34 cellular contexts compared by ENCODE assay signal in genomic region chr17:19345067-19345460, GRCh38. TPM values are rescaled to one million over a fixed set of nuclear protein-coding genes. Genes with fewer than 3 reads are reported as not detected.
DNase-seq lines count a peak whose midpoint lies in the region; ATAC-seq, FAIRE-seq and TF ChIP-seq lines count a peak whose summit lies in the region.
"Had no signal": no experiment of that assay in that cellular context is flagged by ENCODE, and none has a peak within 500 bp of the region (broad histone marks: within the 10 kb centered on the region; RNA-seq: fewer than 3 reads in every experiment).

No MANE protein-coding gene starts in this region.

- no peaks in the 10 kb centered on the region for H3K23me2 ChIP-seq in H9 (ENCODE audit: insufficient read length, low read depth, low read length, poor library complexity, severe bottlenecking)

- H3K79me2 ChIP-seq in H9 (ENCODE audit: insufficient read depth, low read length) (no peaks in the 10 kb centered on the region), Karpas-422 (ENCODE audit: low read length) (no peaks in the 10 kb centered on the region)
- H3K79me2 ChIP-seq: hepatocyte had no signal

- H3K4ac ChIP-seq in H9 (ENCODE audit: low read depth, low read length), result no peak overlapping the region

- H2BK5ac ChIP-seq in H9 (ENCODE audit: insufficient read length, low read length), result no peak overlapping the region

- H2AFZ ChIP-seq in H9 (ENCODE audit: low read length), result no peak overlapping the region
- H2AFZ ChIP-seq in Karpas-422 (ENCODE audit: low read length), result no peak overlapping the region
- H2AFZ ChIP-seq: GM23248, hepatocyte had no signal

- H3K27me3 ChIP-seq in H9 (ENCODE audit: insufficient read depth, low read length) (no peaks in the 10 kb centered on the region), dorsolateral prefrontal cortex (no peaks in the 10 kb centered on the region), Karpas-422 (ENCODE audit: low read length) (no peaks in the 10 kb centered on the region), thyroid gland (no peaks in the 10 kb centered on the region)
- H3K27me3 ChIP-seq: body of pancreas, gastrocnemius medialis, hepatocyte, pancreas had no signal

- no peak for ATAC-seq in A549
- ATAC-seq in GM18907 (IDR thresholded peaks at IDR 0.05; ENCODE audit: unreplicated experiment), result no peak
- ATAC-seq: activated naive CD8-positive, alpha-beta T cell treated with anti-CD3 and anti-CD28 coated beads, Interleukin-2, amount 50 U/mL, for 24 hours; body of pancreas; gastrocnemius medialis; mucosa of descending colon; pancreas had no signal

- no peak for TF ChIP-seq RAD21 in A549 (conservative IDR thresholded peaks at IDR 0.05 in 1 of 2, IDR thresholded peaks at IDR 0.05 in 1 of 2)

- no peaks in the 10 kb centered on the region for H3K9me3 ChIP-seq in A549
- H3K9me3 ChIP-seq in H9 (ENCODE audit: control insufficient read depth, low read depth, low read length), result no peaks in the 10 kb centered on the region
- H3K9me3 ChIP-seq in Karpas-422 (ENCODE audit: low read length), result no peaks in the 10 kb centered on the region
- H3K9me3 ChIP-seq in thyroid gland, result no peaks in the 10 kb centered on the region
- H3K9me3 ChIP-seq: body of pancreas, Caco-2, gastrocnemius medialis, mucosa of descending colon, pancreas had no signal

- peak overlapping the region in 1 of 3 experiments; percentile 70; a peak in 1 of 7 replicates for H3K27ac Mint-ChIP-seq in H9
- H3K27ac Mint-ChIP-seq: activated naive CD8-positive, alpha-beta T cell treated with anti-CD3 and anti-CD28 coated beads, Interleukin-2, amount 50 U/mL, for 24 hours; stimulated activated naive CD8-positive, alpha-beta T cell treated with anti-CD3 and anti-CD28 coated beads, Interleukin-15, Interleukin-2, amounts not matched to agents 100 ng/mL and 50 ng/mL, for 24 hours had no signal

- H4K20me1 ChIP-seq in H9 (ENCODE audit: control insufficient read depth, insufficient read depth, insufficient read length) (no peaks in the 10 kb centered on the region), Karpas-422 (ENCODE audit: insufficient read depth, low read depth, low read length) (0 out of 2 replicates have a peak, but pooled peaks cover 3% of the 10 kb centered on the region)

- WGBS in A549 (ENCODE audit: missing lambda C conversion rate), result 90% methylated on average over 7 of the region's 7 CpGs
- WGBS in H9 (ENCODE audit: extremely low coverage, insufficient read length, low lambda C conversion rate), result no CpG with 5 or more reads among the region's 7 CpGs
- 86 to 95% methylated on average over 7 of the region's 7 CpGs for WGBS in thyroid gland, 2 donors

- intact Hi-C loops in dorsolateral prefrontal cortex (cut with DNase I) (no loop called here), posterior vena cava (cut with DNase I) (no loop called here), thyroid gland (cut with DNase I) (no loop called here)

- H2BK120ac ChIP-seq in H9 (ENCODE audit: low read depth, low read length, poor library complexity, severe bottlenecking), result no peak overlapping the region

- no peak overlapping the region for H3K9ac ChIP-seq in H9 (ENCODE audit: extremely low read depth, insufficient read length, low read length)
- H3K9ac ChIP-seq in Karpas-422 (ENCODE audit: low read length), result no peak overlapping the region
- H3K9ac ChIP-seq: GM23248 had no signal

- H3K4me1 ChIP-seq in A549 (peaks cover 35% of the 10 kb centered on the region), H9 (ENCODE audit: insufficient read depth, low read length) (no peaks in the 10 kb centered on the region), Karpas-422 (ENCODE audit: low read length) (peaks cover 16% of the 10 kb centered on the region), thyroid gland (peaks cover 0 to 22% of the 10 kb centered on the region in 2 donors)
- H3K4me1 ChIP-seq: body of pancreas, pancreas had no signal

- H3K79me1 ChIP-seq in H9 (ENCODE audit: insufficient read depth, low read depth, low read length, poor library complexity, severe bottlenecking), result no peaks in the 10 kb centered on the region

- TF ChIP-seq EP300 in A549 (IDR thresholded peaks at IDR 0.05), result no peak

- CTCF ChIA-PET in A549 (lab: Yijun Ruan, JAX), result interaction anchor here (1.8 to 4.6 kb wide), 3 partner anchors 9 to 102 kb away, joined by 6 to 28 read pairs (median 9); partner anchors contain the start of gene B9D1

- H3K4me2 ChIP-seq in A549 (no peak overlapping the region), H9 (ENCODE audit: insufficient read depth, insufficient read length, low read length) (no peak overlapping the region), Karpas-422 (ENCODE audit: low read depth, low read length, poor library complexity, severe bottlenecking) (no peak overlapping the region)
- H3K4me2 ChIP-seq: hepatocyte, smooth muscle cell had no signal

- H4K8ac ChIP-seq in H9 (replicated peaks; ENCODE audit: insufficient read length, low read depth, low read length), result no peak overlapping the region

- H3K23ac ChIP-seq in H9 (ENCODE audit: insufficient read length, low read depth, low read length), result no peak overlapping the region

- peaks cover 6 to 21% (median 11%) of the 10 kb centered on the region in 3 experiments; a peak in 6 of 7 replicates for H3K36me3 Mint-ChIP-seq in H9 (ENCODE audit: insufficient read depth in 1 of 3, low read depth in 3 of 3)

- H3K9me2 ChIP-seq in Karpas-422 (replicated peaks; ENCODE audit: insufficient read depth, low read length), result no peaks in the 10 kb centered on the region

- H3K36me3 ChIP-seq in Karpas-422 (ENCODE audit: insufficient read depth, low read length), result no peaks in the 10 kb centered on the region
- H3K36me3 ChIP-seq in thyroid gland, result peaks cover 0 to 6% of the 10 kb centered on the region in 2 donors
- H3K36me3 ChIP-seq: gastrocnemius medialis, pancreas had no signal

- DNase-seq in A549 (ENCODE audit: low read depth in 1 of 2, low spot score in 1 of 2) (no peak), H9 (peak; percentile 24), dorsolateral prefrontal cortex (peak in 3 of 10 donors; percentile 22 to 31 (median 24)), posterior vena cava (ENCODE audit: low spot score) (peak; percentile 70), Karpas-422 (no peak), thyroid gland (no peak)
- DNase-seq in stimulated activated CD4-positive, alpha-beta T cell treated with anti-CD3 and anti-CD28 coated beads, Interleukin-4, amount 100 ng/mL, for 1 hour, result no peak
- DNase-seq: activated CD4-positive, alpha-beta T cell treated with anti-CD3 and anti-CD28 coated beads for 48 hours; activated naive CD4-positive, alpha-beta T cell; activated naive CD8-positive, alpha-beta T cell treated with anti-CD3 and anti-CD28 coated beads, Interleukin-2, amount 50 U/mL, for 24 hours; activated T-cell treated with anti-CD3 and anti-CD28 coated beads, Interleukin-2, amount 50 U/mL, for 48 hours; gastrocnemius medialis; GM23248; NCI-H1048; NCI-H510A; retina; RPMI8226; stimulated activated CD4-positive, alpha-beta T cell treated with anti-CD3 and anti-CD28 coated beads, Interleukin-2, amount 100 ng/mL, for 24 hours; stimulated activated CD8-positive, alpha-beta memory T cell treated with anti-CD3 and anti-CD28 coated beads, Interleukin-4, amount 100 ng/mL, for 48 hours; T1000 had no signal

- no peak overlapping the region for H3T11ph ChIP-seq in H9 (ENCODE audit: low read length)

- H2BK15ac ChIP-seq in H9 (ENCODE audit: low read depth, low read length), result no peak overlapping the region

- H3K4me1 Mint-ChIP-seq in H9, result peaks cover 10 to 17% of the 10 kb centered on the region in 2 experiments

- no peaks in the 10 kb centered on the region for H3K27me3 Mint-ChIP-seq in H9 (ENCODE audit: low read depth)

- H3K9me3 Mint-ChIP-seq in H9, result no peaks in the 10 kb centered on the region
- H3K9me3 Mint-ChIP-seq: activated naive CD8-positive, alpha-beta T cell treated with anti-CD3 and anti-CD28 coated beads, Interleukin-2, amount 50 U/mL, for 24 hours; nephron; stimulated activated naive CD8-positive, alpha-beta T cell treated with anti-CD3 and anti-CD28 coated beads, Interleukin-15, Interleukin-2, amounts not matched to agents 100 ng/mL and 50 ng/mL, for 24 hours had no signal

- FAIRE-seq in A549 (lab: Jason Lieb, UNC), result no peak
- FAIRE-seq: G401.6, pancreas had no signal

- H3K18ac ChIP-seq in H9 (ENCODE audit: insufficient read length, low read depth, low read length), result no peak overlapping the region

- TF ChIP-seq CTCF in A549 (IDR thresholded peaks at IDR 0.05) (no peak), H9 (conservative IDR thresholded peaks at IDR 0.05) (no peak), dorsolateral prefrontal cortex (IDR thresholded peaks at IDR 0.05 in 54 of 56, conservative IDR thresholded peaks at IDR 0.05 in 2 of 56; ENCODE audit: low read depth in 1 of 56, partially characterized antibody in 56 of 56) (no peak), thyroid gland (IDR thresholded peaks at IDR 0.05) (no peak)

- no peak overlapping the region for H2AK5ac ChIP-seq in H9 (ENCODE audit: insufficient read length, low read length)

- no peak overlapping the region for H3K14ac ChIP-seq in H9 (ENCODE audit: insufficient read depth, low read length)

- H3K27ac ChIP-seq in A549 (peak overlapping the region; percentile 86 to 93; a peak in 4 of 6 replicates), H9 (ENCODE audit: insufficient read length, low read depth, low read length) (no peak overlapping the region), dorsolateral prefrontal cortex (peak overlapping the region in 32 of 59 donors; percentile 2 to 94 (median 80)), Karpas-422 (ENCODE audit: low read length) (no peak overlapping the region), thyroid gland (no peak overlapping the region)
- H3K27ac ChIP-seq: GM23248, pancreas, VCaP had no signal

- no peak overlapping the region for H3K4me3 Mint-ChIP-seq in H9
- H3K4me3 Mint-ChIP-seq: activated naive CD8-positive, alpha-beta T cell treated with anti-CD3 and anti-CD28 coated beads, Interleukin-2, amount 50 U/mL, for 24 hours; nephron; stimulated activated naive CD8-positive, alpha-beta T cell treated with anti-CD3 and anti-CD28 coated beads, Interleukin-15, Interleukin-2, amounts not matched to agents 100 ng/mL and 50 ng/mL, for 24 hours had no signal

- H3K56ac ChIP-seq in H9 (ENCODE audit: insufficient read length, low read depth, low read length), result no peak overlapping the region

- H2BK12ac ChIP-seq in H9 (ENCODE audit: insufficient read length, low read depth, low read length), result no peak overlapping the region

- POLR2A ChIA-PET in A549 (lab: Yijun Ruan, JAX), result no interaction called here

- TF ChIP-seq POLR2A in A549 (IDR thresholded peaks at IDR 0.05; ENCODE audit: low read length) (no peak), thyroid gland (IDR thresholded peaks at IDR 0.05) (no peak)

- no peak overlapping the region for H4K91ac ChIP-seq in H9 (ENCODE audit: insufficient read length, low read depth, low read length)

- no peak overlapping the region for H4K5ac ChIP-seq in H9 (ENCODE audit: insufficient read length, low read depth, low read length)

- no peak overlapping the region for H2BK20ac ChIP-seq in H9 (ENCODE audit: low read depth, low read length, poor library complexity, severe bottlenecking)

- H3K4me3 ChIP-seq in A549 (no peak overlapping the region), dorsolateral prefrontal cortex (no peak overlapping the region), Karpas-422 (ENCODE audit: low read length) (no peak overlapping the region), thyroid gland (replicated peaks in 1 of 3) (no peak overlapping the region)
- H3K4me3 ChIP-seq: body of pancreas, gastrocnemius medialis, GM23248, hepatocyte, lung, mucosa of descending colon, pancreas, smooth muscle cell had no signal

RNA-seq across cellular contexts. Expression of gene B9D1, which starts 17.5 kb away (rescaled TPM):
- polyA plus RNA-seq in A549 (2011; rRNA removed) (60.6 and 65.6 TPM in 2 replicates), A549 (2017; fragmentation: RNase III; extraction: RNeasy Plus Mini Kit Qiagen cat#74134 plus additional on column Dnase treatment) (47.6 to 59.4 TPM (median 48.2 TPM) in 3 replicates)
- polyA plus RNA-seq in A549 (2012; cell fraction: cytosol; rRNA removed), result 101 and 112 TPM in 2 replicates
- polyA plus RNA-seq in A549 (2012; cell fraction: nucleus; rRNA removed), result 98.6 and 98.8 TPM in 2 replicates
- polyA minus RNA-seq in A549 (2011; rRNA and poly(A)+ RNA removed), result 80.8 and 98.0 TPM in 2 replicates
- total RNA-seq in H9 (2021) (27.4 and 30.4 TPM in 2 replicates), dorsolateral prefrontal cortex (10 to 100 TPM; 10.3 to 48.5 (median 28.0) TPM), posterior vena cava (1 to 10 TPM; 7.7 to 9.8 TPM), thyroid gland (100 to 1,000 TPM in 2 of 4 donors, 10 to 100 TPM in 2; 45.0 to 104 (median 90.3) TPM)
- total RNA-seq in Karpas-422 (2014; rRNA removed; shearing (Covaris generic); ENCODE audit: low replicate concordance), result 22.1 and 29.1 TPM in 2 replicates

RNA-seq across cellular contexts. Expression of gene MAPK7, which starts 33.2 kb away (rescaled TPM):
- polyA plus RNA-seq in A549 (2011; rRNA removed) (7.2 and 10.4 TPM in 2 replicates), A549 (2017; fragmentation: RNase III; extraction: RNeasy Plus Mini Kit Qiagen cat#74134 plus additional on column Dnase treatment) (20.1 to 25.8 TPM (median 23.3 TPM) in 3 replicates)
- 23.8 and 28.0 TPM in 2 replicates for polyA plus RNA-seq in A549 (2012; cell fraction: cytosol; rRNA removed)
- polyA plus RNA-seq in A549 (2012; cell fraction: nucleus; rRNA removed), result 37.5 and 53.0 TPM in 2 replicates
- 32.7 and 43.8 TPM in 2 replicates for polyA minus RNA-seq in A549 (2011; rRNA and poly(A)+ RNA removed)
- total RNA-seq in H9 (2021) (43.8 and 45.5 TPM in 2 replicates), dorsolateral prefrontal cortex (10 to 100 TPM in 118 of 120 experiments, 1 to 10 TPM in 2; 9.3 to 31.4 (median 15.9) TPM), posterior vena cava (10 to 100 TPM; 28.8 to 29.2 TPM), thyroid gland (10 to 100 TPM; 22.4 to 46.5 (median 31.3) TPM)
- total RNA-seq in Karpas-422 (2014; rRNA removed; shearing (Covaris generic); ENCODE audit: low replicate concordance), result 4.1 and 7.8 TPM in 2 replicates

RNA-seq across cellular contexts. Expression of gene MFAP4, which starts 41.9 kb away (rescaled TPM):
- polyA plus RNA-seq in A549 (2011; rRNA removed), result not detected in 2 replicates
- 0.08 TPM in 1 of 2 replicates, not detected in the other for polyA plus RNA-seq in A549 (2012; cell fraction: cytosol; rRNA removed)
- polyA plus RNA-seq in A549 (2012; cell fraction: nucleus; rRNA removed), result 0.04 and 0.09 TPM in 2 replicates
- 0.04 to 0.13 TPM (median 0.13 TPM) in 3 replicates for polyA plus RNA-seq in A549 (2017; fragmentation: RNase III; extraction: RNeasy Plus Mini Kit Qiagen cat#74134 plus additional on column Dnase treatment)
- polyA minus RNA-seq in A549 (2011; rRNA and poly(A)+ RNA removed), result not detected in 2 replicates
- total RNA-seq in H9 (2021), result 1.5 and 2.0 TPM in 2 replicates
- total RNA-seq in dorsolateral prefrontal cortex, result 10 to 100 TPM in 12 of 120 experiments, 1 to 10 TPM in 108; 1.0 to 29.2 (median 4.0) TPM
- 100 to 1,000 TPM; 231 to 371 TPM for total RNA-seq in posterior vena cava
- 0.15 TPM in 1 of 2 replicates, not detected in the other for total RNA-seq in Karpas-422 (2014; rRNA removed; shearing (Covaris generic); ENCODE audit: low replicate concordance)
- total RNA-seq in thyroid gland, result 100 to 1,000 TPM in 1 of 4 donors, 10 to 100 TPM in 3; 12.6 to 105 (median 53.5) TPM
- total RNA-seq: activated CD8-positive, alpha-beta memory T cell treated with anti-CD3 and anti-CD28 coated beads for 36 hours; Caco-2; SK-MEL-5 had no signal

Comparison
In these comparisons a context has a peak if more than half of its experiments do, and no peak if none do; other contexts are left out.
1. DNase-seq: peak in H9 (single experiment) and posterior vena cava (single experiment); none in A549 (0 of 2), stimulated activated CD4-positive, alpha-beta T cell treated with anti-CD3 and anti-CD28 coated beads, Interleukin-4, amount 100 ng/mL, for 1 hour (single experiment), Karpas-422 (single experiment) and thyroid gland (0 of 2).
2. H3K27ac ChIP-seq: peak in A549 (2 of 2) and dorsolateral prefrontal cortex (32 of 59); none in H9 (single experiment), Karpas-422 (single experiment) and thyroid gland (0 of 3).